ENCODE assay signal across 8 cellular contexts in the genomic region with DNA sequence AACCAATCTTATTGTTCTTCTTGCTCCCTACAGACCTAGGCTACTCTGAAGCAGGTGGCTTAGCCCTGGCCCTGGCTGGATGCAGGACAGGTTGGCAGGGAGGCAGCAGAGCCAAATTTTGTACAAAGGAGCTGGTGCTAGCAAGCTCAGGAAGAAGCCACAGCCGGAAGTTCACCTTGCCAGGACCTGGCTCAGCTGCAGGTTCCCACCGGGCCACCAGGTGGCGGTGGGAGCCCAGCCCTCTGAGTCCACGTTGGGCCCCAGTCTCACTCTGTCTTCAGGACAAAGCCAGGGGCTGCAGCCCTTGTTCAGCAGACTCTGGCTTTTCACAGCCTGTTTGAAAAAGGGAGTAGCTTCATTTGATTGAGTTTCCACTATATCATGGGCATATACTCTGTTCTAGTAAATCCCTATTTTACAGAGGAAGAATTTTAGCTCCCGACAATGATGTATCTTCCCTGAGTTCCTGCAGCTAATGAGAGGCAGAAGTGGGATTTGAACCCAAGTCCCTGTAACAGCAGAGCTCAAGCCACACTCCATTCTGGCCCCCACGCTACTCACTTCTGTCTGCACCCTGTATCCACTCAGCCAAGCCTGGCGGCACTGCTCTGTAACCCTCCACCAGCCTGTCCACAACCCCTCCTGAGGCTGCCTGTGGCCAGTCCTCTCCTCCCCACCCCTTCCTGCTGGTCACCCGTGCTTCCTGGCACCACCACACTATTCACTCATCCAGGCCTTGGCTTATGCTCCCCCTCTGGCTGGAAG. TPM values are rescaled to one million over a fixed set of nuclear protein-coding genes. Genes with fewer than 3 reads are reported as not detected.
DNase-seq lines count a peak whose midpoint lies in the region; ATAC-seq and TF ChIP-seq lines count a peak whose summit lies in the region.

No MANE protein-coding gene starts in this region.

- no peak overlapping the region for H3K27ac Mint-ChIP-seq in MCF 10A (ENCODE audit: low read depth, unreplicated experiment)

- peak; percentile 93 for DNase-seq in GM13977 (ENCODE audit: low spot score)
- peak; percentile 85 for DNase-seq in NCI-H2171 (lab: John Stamatoyannopoulos, UW)
- DNase-seq in MCF 10A (ENCODE audit: unreplicated experiment), result peak; percentile 83
- DNase-seq in smooth muscle cell of the brain vasculature (ENCODE audit: low read depth, low spot score), result peak; percentile 58

- no peak overlapping the region for H3K4me3 Mint-ChIP-seq in MCF 10A (ENCODE audit: unreplicated experiment)

- intact Hi-C loops in MCF 10A (cut with micrococcal nuclease), result loop anchor here (1.0 to 10.0 kb wide), 2 partner anchors 49 to 82 kb away; no protein-coding TSS in a partner anchor

- POLR2A ChIA-PET in MCF 10A (lab: Yijun Ruan, JAX), result interaction anchor here (0.6 to 10.7 kb wide), 20 partner anchors 8 to 1263 kb away, joined by 3 to 220 read pairs (median 5); a partner anchor contains a TSS

- H3K36me3 Mint-ChIP-seq in MCF 10A (ENCODE audit: insufficient read depth, unreplicated experiment), result peaks cover 21% of the 10 kb centered on the region

- no peaks in the 10 kb centered on the region for H3K27me3 ChIP-seq in iPS-18a (ENCODE audit: control insufficient read depth, insufficient read depth, low read length)

- no peak overlapping the region for H3K4me3 ChIP-seq in iPS-18a (ENCODE audit: low read length)

- TF ChIP-seq CTCF in GM13977 (IDR thresholded peaks at IDR 0.05; ENCODE audit: extremely low read depth, insufficient read depth, missing control alignments) (peak; percentile 99), VCaP (conservative IDR thresholded peaks at IDR 0.05) (peak; percentile 97), MCF 10A (IDR thresholded peaks at IDR 0.05; ENCODE audit: unreplicated experiment) (peak; percentile 92)

- H3K9me3 ChIP-seq in iPS-18a (ENCODE audit: control insufficient read depth, low read depth, low read length), result no peaks in the 10 kb centered on the region

- H3K27ac ChIP-seq in VCaP, result peak overlapping the region; percentile 93
- H3K27ac ChIP-seq in iPS-18a (ENCODE audit: low read length), result peak overlapping the region; percentile 51

- BruUV-seq in MCF 10A (replicated peaks; lab: Mats Ljungman, UMichigan), result no TSS peak

- in situ Hi-C loops in GM13977 (cut with MboI; ENCODE audit: low pct_unique_long_range_greater_than_20kb, low sequenced_read_pairs, unreplicated experiment), result loop anchor here (10.0 kb wide), 1 partner anchor 48 kb away; no protein-coding TSS in a partner anchor

- H3K36me3 ChIP-seq in iPS-18a (ENCODE audit: control insufficient read depth, low read depth, low read length), result no peaks in the 10 kb centered on the region

- H3K27me3 Mint-ChIP-seq in MCF 10A (ENCODE audit: insufficient read depth, unreplicated experiment), result no peaks in the 10 kb centered on the region

- CTCF ChIA-PET in MCF 10A (lab: Yijun Ruan, JAX), result interaction anchor here (0.6 to 10.1 kb wide), 42 partner anchors 8 to 327 kb away, joined by 3 to 439 read pairs (median 4); a partner anchor contains a TSS

- ATAC-seq in HG03097 (IDR thresholded peaks at IDR 0.05; ENCODE audit: low FRiP score, unreplicated experiment), result peak; percentile 51
- no peak for ATAC-seq in HG03378 (IDR thresholded peaks at IDR 0.05; ENCODE audit: unreplicated experiment)

- peaks cover 11% of the 10 kb centered on the region for H3K4me1 ChIP-seq in iPS-18a (ENCODE audit: control insufficient read depth, low read depth, low read length)

- peaks cover 20% of the 10 kb centered on the region for H3K4me1 Mint-ChIP-seq in MCF 10A (ENCODE audit: insufficient read depth, unreplicated experiment)

- H3K9me3 Mint-ChIP-seq in MCF 10A (ENCODE audit: unreplicated experiment), result no peaks in the 10 kb centered on the region

- peak overlapping the region; percentile 49 for H3K9ac ChIP-seq in iPS-18a (ENCODE audit: low read length)

RNA-seq across cellular contexts. Expression of a gene that starts 3.3 kb away (rescaled TPM):
- total RNA-seq in MCF 10A (2022), result 79.7 and 93.7 TPM in 2 replicates

RNA-seq across cellular contexts. Expression of a gene that starts 3.4 kb away (rescaled TPM):
- total RNA-seq in MCF 10A (2022), result 172 and 188 TPM in 2 replicates

RNA-seq across cellular contexts. Expression of a gene that starts 25.3 kb away (rescaled TPM):
- total RNA-seq in MCF 10A (2022), result 28.4 and 28.8 TPM in 2 replicates

RNA-seq across cellular contexts. Expression of a gene that starts 25.8 kb away (rescaled TPM):
- total RNA-seq in MCF 10A (2022), result 39.9 and 46.5 TPM in 2 replicates

RNA-seq across cellular contexts. Expression of a gene that starts 41.2 kb away (rescaled TPM):
- total RNA-seq in MCF 10A (2022), result 0.54 and 1.1 TPM in 2 replicates
